18 cellular contexts compared by ENCODE assay signal in genomic region chr4:386708-387105, GRCh38.
"Had no signal": no experiment of that assay in that cellular context is flagged by ENCODE, and none has a peak within 500 bp of the region (broad histone marks: within the 10 kb centered on the region; RNA-seq: fewer than 3 reads in every experiment).

No MANE protein-coding gene starts in this region.

- H3K27me3 Mint-ChIP-seq: activated naive CD4-positive, alpha-beta T cell treated with anti-CD3 and anti-CD28 coated beads, Interleukin-2, amount 50 U/mL, for 24 hours; central memory CD8-positive, alpha-beta T cell; T-cell had no signal

- H3K27ac Mint-ChIP-seq: activated naive CD4-positive, alpha-beta T cell treated with anti-CD3 and anti-CD28 coated beads, Interleukin-2, amount 50 U/mL, for 24 hours; brain; T-cell had no signal

- DNase-seq: activated CD4-positive, alpha-beta T cell treated with anti-CD3 and anti-CD28 coated beads for 1 hour; activated CD4-positive, alpha-beta T cell treated with anti-CD3 and anti-CD28 coated beads, Interleukin-2, amount 50 U/mL, for 4 hours; activated effector memory CD4-positive, alpha-beta T cell treated with anti-CD3 and anti-CD28 coated beads, Interleukin-2, amount 50 U/mL, for 16 hours; activated T-cell treated with anti-CD3 and anti-CD28 coated beads for 4 hours; left cardiac atrium; lower lobe of right lung; midbrain; sigmoid colon; spleen; stimulated activated CD4-positive, alpha-beta T cell treated with anti-CD3 and anti-CD28 coated beads, Interleukin-1b, Interleukin-23, amount 100 ng/mL, for 48 hours; T-cell; tibial artery had no signal

- FAIRE-seq: urothelium cell line had no signal

- ATAC-seq: left cardiac atrium, lower lobe of right lung, T-cell had no signal

- H3K4me1 ChIP-seq: esophagus muscularis mucosa, lower lobe of right lung, sigmoid colon, spleen, tibial artery had no signal

- H3K4me3 ChIP-seq: coronary artery, esophagus muscularis mucosa, lower lobe of right lung, sigmoid colon, tibial artery had no signal

- H3K27me3 ChIP-seq: esophagus muscularis mucosa, sigmoid colon, spleen, tibial artery had no signal

- H3K27ac ChIP-seq: coronary artery, esophagus muscularis mucosa, lower lobe of right lung, sigmoid colon, spleen, tibial artery had no signal

- H3K4me3 Mint-ChIP-seq: activated naive CD4-positive, alpha-beta T cell treated with anti-CD3 and anti-CD28 coated beads, Interleukin-2, amount 50 U/mL, for 24 hours; brain; central memory CD8-positive, alpha-beta T cell had no signal

- H3K36me3 ChIP-seq: esophagus muscularis mucosa, lower lobe of right lung had no signal

- H3K4me1 Mint-ChIP-seq: brain had no signal
